18 cellular contexts compared by ENCODE assay signal in the genomic region with DNA sequence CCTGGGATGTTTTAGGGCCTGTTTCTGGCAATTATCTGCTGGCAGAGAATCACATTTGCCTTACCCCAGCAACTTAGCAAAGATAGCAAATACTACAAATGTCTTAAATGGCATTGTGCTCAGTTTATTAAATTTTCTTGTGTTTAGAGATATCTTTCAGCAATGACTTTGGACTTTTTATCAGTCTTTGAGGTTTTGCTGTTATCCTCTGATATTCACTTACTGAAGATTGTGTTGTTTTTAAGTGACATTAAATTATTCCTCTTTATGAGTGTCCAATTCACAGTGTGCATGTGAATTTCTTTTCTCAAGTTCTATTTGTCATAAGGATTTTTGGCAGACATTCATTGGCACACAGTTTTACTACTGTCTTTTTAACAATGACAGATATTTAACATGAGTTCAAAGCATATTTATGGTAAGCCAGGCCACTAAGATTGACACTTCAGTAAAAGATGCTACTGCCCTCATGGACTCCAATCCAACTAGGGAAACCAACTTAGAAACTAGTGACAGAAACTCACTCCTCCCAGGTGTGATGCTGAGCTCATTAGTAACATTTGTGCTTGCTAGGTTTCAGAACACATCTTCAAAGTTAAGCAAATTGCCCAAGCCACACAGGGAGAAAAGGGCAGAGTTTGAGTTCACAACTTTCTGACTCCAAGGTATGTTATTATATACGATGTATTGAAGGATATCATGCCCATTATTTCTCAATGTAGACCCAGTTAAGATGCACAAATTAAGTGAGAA.
A peak's percentile ranks its signal among the peaks of the same experiment; 100 is the strongest.
DNase-seq lines count a peak whose midpoint lies in the region; ATAC-seq, FAIRE-seq and TF ChIP-seq lines count a peak whose summit lies in the region.
"Had no signal": no experiment of that assay in that cellular context is flagged by ENCODE, and none has a peak within 500 bp of the region (broad histone marks: within the 10 kb centered on the region; RNA-seq: fewer than 3 reads in every experiment).

No MANE protein-coding gene starts in this region.

- H3K4me3 ChIP-seq in MM.1S (ENCODE audit: low read length), result no peak overlapping the region
- H3K4me3 ChIP-seq in astrocyte (ENCODE audit: insufficient read depth, low read depth, low read length), result no peak overlapping the region

- H3K4me1 Mint-ChIP-seq in astrocyte (ENCODE audit: low read depth, unreplicated experiment) (peaks cover 12% of the 10 kb centered on the region), nephron (peaks cover 10% of the 10 kb centered on the region)
- H3K4me1 Mint-ChIP-seq: CD4-positive, alpha-beta memory T cell had no signal

- no peaks in the 10 kb centered on the region for H3K27me3 ChIP-seq in MM.1S (replicated peaks; ENCODE audit: insufficient read depth, low read length)
- H3K27me3 ChIP-seq in astrocyte (ENCODE audit: insufficient read depth, low read length), result no peaks in the 10 kb centered on the region
- H3K27me3 ChIP-seq: BE2C had no signal

- no peak for DNase-seq in H54 (ENCODE audit: insufficient read length, low spot score)
- peak; percentile 80 for DNase-seq in MM.1S
- DNase-seq in astrocyte (ENCODE audit: low read depth), result no peak
- no peak for DNase-seq in HPDE6-E6E7 (ENCODE audit: extremely low spot score)
- no peak for DNase-seq in DMS153 treated with DMSO at 0.1 percent for 48 hours (lab: John Stamatoyannopoulos, UW; ENCODE audit: unreplicated experiment)
- DNase-seq: BE2C; CD4-positive, alpha-beta memory T cell; DMS79 treated with DMSO at 0.1 percent for 48 hours; EL; HCEC 1CT; HFFc6 had no signal

- H3F3A ChIP-seq in MM.1S (ENCODE audit: insufficient read depth, low read length), result no peaks in the 10 kb centered on the region

- H2AFZ ChIP-seq in MM.1S (ENCODE audit: low read length) (no peak overlapping the region), astrocyte (ENCODE audit: low read depth, low read length) (no peak overlapping the region)

- H3K27ac ChIP-seq in MM.1S (ENCODE audit: low read length) (no peak overlapping the region), astrocyte (ENCODE audit: low read depth, low read length) (no peak overlapping the region)
- H3K27ac ChIP-seq: C4-2B had no signal

- H3K36me3 Mint-ChIP-seq in astrocyte (ENCODE audit: low read depth, unreplicated experiment), result peaks cover 14% of the 10 kb centered on the region
- peaks cover 20% of the 10 kb centered on the region for H3K36me3 Mint-ChIP-seq in nephron (ENCODE audit: low read depth)
- H3K36me3 Mint-ChIP-seq: CD4-positive, alpha-beta memory T cell had no signal

- H3K79me2 ChIP-seq in MM.1S (ENCODE audit: low read length), result no peaks in the 10 kb centered on the region
- no peaks in the 10 kb centered on the region for H3K79me2 ChIP-seq in astrocyte (ENCODE audit: insufficient read depth, low read length)

- H3K36me3 ChIP-seq in MM.1S (replicated peaks; ENCODE audit: insufficient read depth, low read length) (no peaks in the 10 kb centered on the region), astrocyte (ENCODE audit: insufficient read depth, low read length) (no peaks in the 10 kb centered on the region)
- H3K36me3 ChIP-seq: BE2C had no signal

- TF ChIP-seq POLR2A in H54 (IDR thresholded peaks at IDR 0.05; ENCODE audit: low read depth, low read length), result no peak

- FAIRE-seq in H54 (lab: Jason Lieb, UNC), result peak; percentile 58
- peak; percentile 47 for FAIRE-seq in astrocyte (lab: Jason Lieb, UNC)
- FAIRE-seq: G401.6, GM12892, GM19239, H1 had no signal

- H3K4me2 ChIP-seq in MM.1S (ENCODE audit: low read depth, low read length) (no peak overlapping the region), astrocyte (ENCODE audit: low read length) (no peak overlapping the region)

- H3K4me1 ChIP-seq in MM.1S (ENCODE audit: low read length), result peaks cover 15% of the 10 kb centered on the region
- no peaks in the 10 kb centered on the region for H3K4me1 ChIP-seq in astrocyte (ENCODE audit: insufficient read depth, low read length)

- H3K9ac ChIP-seq in MM.1S (ENCODE audit: low read length) (no peak overlapping the region), astrocyte (ENCODE audit: low read length) (no peak overlapping the region)

- no peaks in the 10 kb centered on the region for H3K9me2 ChIP-seq in MM.1S (replicated peaks; ENCODE audit: insufficient read depth, low read length)

- ATAC-seq in HG03354 (IDR thresholded peaks at IDR 0.05; ENCODE audit: poor library complexity, severe bottlenecking, unreplicated experiment), result no peak

- no peaks in the 10 kb centered on the region for H3K27me3 Mint-ChIP-seq in astrocyte (ENCODE audit: low read depth, unreplicated experiment)
- no peaks in the 10 kb centered on the region for H3K27me3 Mint-ChIP-seq in nephron (ENCODE audit: low read depth)
- H3K27me3 Mint-ChIP-seq: CD4-positive, alpha-beta memory T cell had no signal

- H3K9me3 Mint-ChIP-seq in astrocyte (ENCODE audit: unreplicated experiment), result peaks cover 13% of the 10 kb centered on the region
- H3K9me3 Mint-ChIP-seq in nephron, result peaks cover 13% of the 10 kb centered on the region
- H3K9me3 Mint-ChIP-seq: HFFc6 had no signal

- H4K20me1 ChIP-seq in MM.1S (ENCODE audit: insufficient read depth, low read length) (no peaks in the 10 kb centered on the region), astrocyte (ENCODE audit: insufficient read depth, low read length) (no peaks in the 10 kb centered on the region)

- no peaks in the 10 kb centered on the region for H3K9me3 ChIP-seq in MM.1S (replicated peaks; ENCODE audit: insufficient read depth, low read length)
- H3K9me3 ChIP-seq in astrocyte (ENCODE audit: insufficient read depth, low read depth, low read length), result no peaks in the 10 kb centered on the region
- H3K9me3 ChIP-seq: BE2C had no signal

- TF ChIP-seq CTCF in MM.1S (IDR thresholded peaks at IDR 0.05; ENCODE audit: low read length) (no peak), astrocyte (IDR thresholded peaks at IDR 0.05; ENCODE audit: insufficient read depth, low read depth, low read length) (no peak), nephron (IDR thresholded peaks at IDR 0.05; ENCODE audit: unreplicated experiment in 3 of 3) (no peak)

- H3K4me3 Mint-ChIP-seq in astrocyte (ENCODE audit: unreplicated experiment), result no peak overlapping the region
- no peak overlapping the region for H3K4me3 Mint-ChIP-seq in nephron
- H3K4me3 Mint-ChIP-seq: CD4-positive, alpha-beta memory T cell; HFFc6 had no signal

- no peak overlapping the region for H3K27ac Mint-ChIP-seq in astrocyte (ENCODE audit: unreplicated experiment)
- peak overlapping the region in 2 of 3 experiments; percentile 15 to 45 for H3K27ac Mint-ChIP-seq in nephron
- H3K27ac Mint-ChIP-seq: CD4-positive, alpha-beta memory T cell; HFFc6 had no signal
